In genomic region chr1:168135982-168136708, GRCh38 we compare ENCODE assay signal across 2 cellular contexts.
TF ChIP-seq lines count a peak whose summit lies in the region.

No MANE protein-coding gene starts in this region.

TF ChIP-seq in GM23338, 12 proteins besides CTCF, POLR2A, EP300 and RAD21 (continued from another document):
- TF ChIP-seq CREB1 (CRISPR knock-in tag; IDR thresholded peaks at IDR 0.05; ENCODE audit: low read depth), result no peak

TF ChIP-seq in H1, 55 proteins besides CTCF, POLR2A, EP300 and RAD21 (continued from another document):
- TF ChIP-seq PHF8 (conservative IDR thresholded peaks at IDR 0.05; ENCODE audit: low read depth, low read length) (peak; percentile 38), GABPA (IDR thresholded peaks at IDR 0.05; ENCODE audit: borderline replicate concordance, insufficient read depth, low read length) (no peak), RNF2 (IDR thresholded peaks at IDR 0.05; ENCODE audit: borderline replicate concordance, low read depth, low read length, missing control alignments, poor library complexity, severe bottlenecking) (no peak), JUND (IDR thresholded peaks at IDR 0.05; ENCODE audit: low read length) (no peak), MAFK (IDR thresholded peaks at IDR 0.05; ENCODE audit: low read depth, low read length) (no peak), TAF1 (IDR thresholded peaks at IDR 0.05; ENCODE audit: low read depth, low read length) (0 out of 2 replicates have a peak, but pooled peaks have one; percentile 32), SIRT6 (IDR thresholded peaks at IDR 0.05; ENCODE audit: low read length) (no peak), BACH1 (IDR thresholded peaks at IDR 0.05; ENCODE audit: low read length) (no peak), KDM5A (IDR thresholded peaks at IDR 0.05; ENCODE audit: low read length) (no peak), NANOG (IDR thresholded peaks at IDR 0.05; ENCODE audit: insufficient read depth, low read depth, low read length, poor library complexity, severe bottlenecking) (no peak), CBX8 (IDR thresholded peaks at IDR 0.05; ENCODE audit: borderline replicate concordance, low read depth, low read length) (no peak), ASH2L (IDR thresholded peaks at IDR 0.05; ENCODE audit: low read length) (no peak), BCL11A (IDR thresholded peaks at IDR 0.05; ENCODE audit: low read depth in 2 of 2, low read length in 2 of 2) (no peak), KDM1A (IDR thresholded peaks at IDR 0.05; ENCODE audit: borderline replicate concordance, low read length) (no peak), SIX5 (IDR thresholded peaks at IDR 0.05; ENCODE audit: low read depth, low read length) (no peak), POU5F1 (IDR thresholded peaks at IDR 0.05; ENCODE audit: low read depth, low read length) (no peak), E2F6 (IDR thresholded peaks at IDR 0.05) (no peak), TBP (IDR thresholded peaks at IDR 0.05; ENCODE audit: low read depth, low read length) (no peak), CTBP2 (IDR thresholded peaks at IDR 0.05; ENCODE audit: borderline replicate concordance, insufficient read depth, insufficient read length, low read length) (no peak), RXRA (IDR thresholded peaks at IDR 0.05; ENCODE audit: insufficient read depth, low read depth, low read length) (no peak), CREB1 (IDR thresholded peaks at IDR 0.05) (no peak), MAX (IDR thresholded peaks at IDR 0.05) (no peak; the same call in 1 of the 2 replicates), KDM4A (IDR thresholded peaks at IDR 0.05; ENCODE audit: low read depth, low read length, severe bottlenecking) (peak; percentile 96), SP4 (IDR thresholded peaks at IDR 0.05; ENCODE audit: low read length) (no peak), YY1 (IDR thresholded peaks at IDR 0.05; ENCODE audit: low read depth, low read length) (no peak), EGR1 (IDR thresholded peaks at IDR 0.05; ENCODE audit: borderline replicate concordance, low read depth, low read length) (no peak), SP1 (IDR thresholded peaks at IDR 0.05; ENCODE audit: low read depth, low read length) (no peak), GTF2F1 (IDR thresholded peaks at IDR 0.05; ENCODE audit: borderline replicate concordance, low read depth, low read length) (no peak), RBBP5 (IDR thresholded peaks at IDR 0.05; ENCODE audit: borderline replicate concordance, low read depth, low read length) (peak; percentile 49; the same call in 1 of the 2 replicates), CEBPB (IDR thresholded peaks at IDR 0.05; ENCODE audit: low read depth, low read length) (no peak), FOSL1 (IDR thresholded peaks at IDR 0.05; ENCODE audit: insufficient read depth, low read depth, low read length) (no peak), SAP30 (IDR thresholded peaks at IDR 0.05; ENCODE audit: insufficient read depth, insufficient replicate concordance, low read length) (no peak), CHD2 (IDR thresholded peaks at IDR 0.05; ENCODE audit: low read length) (no peak), ZNF274 (IDR thresholded peaks at IDR 0.05; ENCODE audit: borderline replicate concordance, extremely low read depth, low read length) (no peak), HDAC2 (IDR thresholded peaks at IDR 0.05; ENCODE audit: borderline replicate concordance in 1 of 2, low read depth in 2 of 2, low read length in 2 of 2) (peak in 1 of 2 experiments; percentile 25; a peak in 1 of 4 replicates), ATF3 (IDR thresholded peaks at IDR 0.05; ENCODE audit: insufficient read depth, low read depth, low read length) (no peak)
